Comparison of ENCODE assay signal across 32 cellular contexts in the genomic region with DNA sequence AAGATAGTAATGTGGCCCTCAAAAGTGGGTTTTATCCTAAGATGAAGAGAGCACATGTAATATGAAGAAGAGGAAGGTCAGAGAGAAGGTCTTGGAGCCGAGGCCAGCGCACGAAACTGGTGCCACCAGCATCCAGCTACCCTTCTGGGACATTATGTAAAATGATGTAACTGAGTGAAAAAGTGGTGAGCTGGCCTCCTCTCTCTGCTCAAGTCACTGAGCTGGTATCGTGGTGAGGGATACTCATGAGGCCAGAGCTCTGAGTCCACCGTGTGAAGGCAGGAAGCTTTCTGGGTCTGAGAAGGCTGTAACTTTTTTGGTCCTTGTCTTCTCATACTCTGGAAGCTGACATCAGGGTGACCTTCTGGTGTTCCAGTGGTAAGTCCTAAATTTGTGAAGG. TPM values are rescaled to one million over a fixed set of nuclear protein-coding genes. Genes with fewer than 3 reads are reported as not detected.
DNase-seq lines count a peak whose midpoint lies in the region; ATAC-seq and TF ChIP-seq lines count a peak whose summit lies in the region.
"Had no signal": no experiment of that assay in that cellular context is flagged by ENCODE, and none has a peak within 500 bp of the region (broad histone marks: within the 10 kb centered on the region; RNA-seq: fewer than 3 reads in every experiment).

No MANE protein-coding gene starts in this region.

- H3K4me1 Mint-ChIP-seq in Caco-2 (ENCODE audit: low read depth, unreplicated experiment) (no peaks in the 10 kb centered on the region), endothelial cell (ENCODE audit: unreplicated experiment) (no peaks in the 10 kb centered on the region)
- peaks cover under 1% of the 10 kb centered on the region for H3K4me1 Mint-ChIP-seq in activated CD8-positive, alpha-beta T cell treated with anti-CD3 and anti-CD28 coated beads for 36 hours (ENCODE audit: low read depth)
- H3K4me1 Mint-ChIP-seq: B cell had no signal

- peak overlapping the region; percentile 56 for H3K27ac Mint-ChIP-seq in Caco-2 (ENCODE audit: unreplicated experiment)
- no peak overlapping the region for H3K27ac Mint-ChIP-seq in endothelial cell (ENCODE audit: unreplicated experiment)
- H3K27ac Mint-ChIP-seq in activated CD8-positive, alpha-beta T cell treated with anti-CD3 and anti-CD28 coated beads for 36 hours, result no peak overlapping the region
- H3K27ac Mint-ChIP-seq: B cell had no signal

- H3K9me3 ChIP-seq in Caco-2, result peaks cover 3% of the 10 kb centered on the region; the same call in 1 of the 2 replicates
- H3K9me3 ChIP-seq in osteoblast (ENCODE audit: low read depth, low read length), result no peaks in the 10 kb centered on the region
- H3K9me3 ChIP-seq: heart right ventricle, suprapubic skin had no signal

- no peak for ATAC-seq in activated CD8-positive, alpha-beta T cell treated with anti-CD3 and anti-CD28 coated beads for 36 hours
- ATAC-seq: activated CD4-positive, CD25-positive, alpha-beta regulatory T cell treated with anti-CD3 and anti-CD28 coated beads, Interleukin-2, amount 50 U/mL, for 24 hours; heart right ventricle; naive thymus-derived CD8-positive, alpha-beta T cell; Right ventricle myocardium inferior; SK-N-SH treated with all-trans-retinoic acid at 6 μM for 48 hours had no signal

- no peak overlapping the region for H2AFZ ChIP-seq in osteoblast (ENCODE audit: low read length)
- H2AFZ ChIP-seq: PC-9 had no signal

- CTCF ChIA-PET in Caco-2 (lab: Charles Lee), result no interaction called here
- CTCF ChIA-PET in activated CD8-positive, alpha-beta T cell treated with anti-CD3 and anti-CD28 coated beads for 36 hours (lab: Charles Lee), result no interaction called here

- peaks cover 9% of the 10 kb centered on the region for H4K20me1 ChIP-seq in osteoblast (ENCODE audit: insufficient read depth, low read length)

- POLR2A ChIA-PET in Caco-2 (lab: Charles Lee), result no interaction called here
- POLR2A ChIA-PET in activated CD8-positive, alpha-beta T cell treated with anti-CD3 and anti-CD28 coated beads for 36 hours (lab: Charles Lee), result interaction anchor here (0.6 to 1.1 kb wide), 2 partner anchors 12 to 145 kb away, joined by 3 read pairs; no protein-coding TSS in a partner anchor

- no peak overlapping the region for H3K4me3 Mint-ChIP-seq in Caco-2 (ENCODE audit: unreplicated experiment)
- peak overlapping the region; percentile 22 for H3K4me3 Mint-ChIP-seq in endothelial cell (ENCODE audit: unreplicated experiment)
- no peak overlapping the region for H3K4me3 Mint-ChIP-seq in activated CD8-positive, alpha-beta T cell treated with anti-CD3 and anti-CD28 coated beads for 36 hours
- H3K4me3 Mint-ChIP-seq: B cell; CD4-positive, alpha-beta memory T cell; naive thymus-derived CD8-positive, alpha-beta T cell had no signal

- no TSS peak for BruUV-seq in Caco-2 (replicated peaks; lab: Mats Ljungman, UMichigan)

- H3K79me2 ChIP-seq in osteoblast (ENCODE audit: insufficient read depth, low read length), result peaks cover 62% of the 10 kb centered on the region

- intact Hi-C loops in Caco-2 (cut with micrococcal nuclease; ENCODE audit: unreplicated experiment), result no loop called here
- intact Hi-C loops in activated CD8-positive, alpha-beta T cell treated with anti-CD3 and anti-CD28 coated beads for 36 hours (cut with micrococcal nuclease), result no loop called here

- H3K4me2 ChIP-seq in osteoblast (ENCODE audit: insufficient read depth, low read length), result no peak overlapping the region
- H3K4me2 ChIP-seq: PC-9 had no signal

- H3K27me3 ChIP-seq in Caco-2 (replicated peaks; ENCODE audit: control insufficient read depth, insufficient read depth, low read length) (no peaks in the 10 kb centered on the region), osteoblast (ENCODE audit: insufficient read depth, low read length) (no peaks in the 10 kb centered on the region)
- H3K27me3 ChIP-seq: heart right ventricle, suprapubic skin had no signal

- H3K4me3 ChIP-seq in Caco-2 (ENCODE audit: low read depth, low read length) (no peak overlapping the region), osteoblast (ENCODE audit: insufficient read depth, low read length) (no peak overlapping the region)
- H3K4me3 ChIP-seq: coronary artery, heart right ventricle, PC-9, suprapubic skin had no signal

- DNase-seq in Caco-2 (no peak), SW480 (ENCODE audit: low spot score) (peak; percentile 19), endothelial cell (ENCODE audit: low spot score) (no peak), osteoblast (ENCODE audit: insufficient read length, low spot score, missing footprints) (peak; percentile 90), iPS-NIHi11 (ENCODE audit: low spot score) (no peak), cerebellum (ENCODE audit: low spot score) (no peak), putamen (ENCODE audit: low spot score) (no peak)
- no peak for DNase-seq in activated CD8-positive, alpha-beta T cell treated with anti-CD3 and anti-CD28 coated beads for 36 hours
- DNase-seq: activated CD4-positive, alpha-beta T cell treated with anti-CD3 and anti-CD28 coated beads, Interleukin-2, amount 50 U/mL, for 4 hours; activated naive CD4-positive, alpha-beta T cell treated with anti-CD3 and anti-CD28 coated beads, Interleukin-2, amount 50 U/mL, for 16 hours; CD4-positive, alpha-beta memory T cell; effector memory CD4-positive, alpha-beta T cell; GOT3; heart right ventricle; naive thymus-derived CD8-positive, alpha-beta T cell; NCI-H1092; NCI-H187 treated with DMSO at 0.1 percent for 48 hours; NCI-H2171 treated with DMSO at 0.1 percent for 48 hours; NCI-H526; NK-92 treated with Interleukin-12 subunit alpha and Interleukin-12 subunit beta, amount 100 ng/mL, for 24 hours; nucleus accumbens; PC-9; stimulated activated naive CD4-positive, alpha-beta T cell; T-helper 2 cell had no signal

- H3K9me3 Mint-ChIP-seq in Caco-2 (ENCODE audit: unreplicated experiment) (no peaks in the 10 kb centered on the region), endothelial cell (ENCODE audit: unreplicated experiment) (no peaks in the 10 kb centered on the region)
- H3K9me3 Mint-ChIP-seq in activated CD8-positive, alpha-beta T cell treated with anti-CD3 and anti-CD28 coated beads for 36 hours, result peaks cover 2% of the 10 kb centered on the region

- no peaks in the 10 kb centered on the region for H3K4me1 ChIP-seq in Caco-2
- peaks cover 5% of the 10 kb centered on the region for H3K4me1 ChIP-seq in osteoblast (ENCODE audit: insufficient read depth, low read length)

- H3K27ac ChIP-seq in osteoblast (ENCODE audit: low read depth, low read length), result peak overlapping the region; percentile 61
- H3K27ac ChIP-seq: coronary artery, heart right ventricle, PC-9, suprapubic skin had no signal

- TF ChIP-seq CTCF in Caco-2 (IDR thresholded peaks at IDR 0.05; ENCODE audit: insufficient read depth in 1 of 2, low read depth in 1 of 2, low read length in 1 of 2, severe bottlenecking in 1 of 2, unreplicated experiment in 1 of 2), result no peak
- no peak for TF ChIP-seq CTCF in endothelial cell (IDR thresholded peaks at IDR 0.05; ENCODE audit: unreplicated experiment)
- TF ChIP-seq CTCF in osteoblast (IDR thresholded peaks at IDR 0.05; ENCODE audit: extremely low read depth, low read depth, low read length), result no peak
- TF ChIP-seq CTCF in activated CD8-positive, alpha-beta T cell treated with anti-CD3 and anti-CD28 coated beads for 36 hours (IDR thresholded peaks at IDR 0.05), result no peak

- H3K36me3 ChIP-seq in Caco-2 (ENCODE audit: control insufficient read depth, insufficient read depth, low read length), result no peaks in the 10 kb centered on the region; the same call in 1 of the 2 replicates
- peaks cover 18% of the 10 kb centered on the region for H3K36me3 ChIP-seq in osteoblast (ENCODE audit: insufficient read depth, low read length)

- H3K36me3 Mint-ChIP-seq in Caco-2 (ENCODE audit: insufficient read depth, unreplicated experiment) (peaks cover 27% of the 10 kb centered on the region), endothelial cell (ENCODE audit: low read depth, unreplicated experiment) (peaks cover 28% of the 10 kb centered on the region)
- H3K36me3 Mint-ChIP-seq in activated CD8-positive, alpha-beta T cell treated with anti-CD3 and anti-CD28 coated beads for 36 hours (ENCODE audit: low read depth), result peaks cover 10% of the 10 kb centered on the region

- H3K27me3 Mint-ChIP-seq in Caco-2 (ENCODE audit: insufficient read depth, unreplicated experiment), result no peaks in the 10 kb centered on the region
- no peaks in the 10 kb centered on the region for H3K27me3 Mint-ChIP-seq in endothelial cell (ENCODE audit: unreplicated experiment)
- H3K27me3 Mint-ChIP-seq in activated CD8-positive, alpha-beta T cell treated with anti-CD3 and anti-CD28 coated beads for 36 hours, result no peaks in the 10 kb centered on the region
- H3K27me3 Mint-ChIP-seq: B cell; CD4-positive, alpha-beta memory T cell; naive thymus-derived CD8-positive, alpha-beta T cell had no signal

RNA-seq across cellular contexts. Expression of a gene that starts 25.1 kb away (rescaled TPM):
- total RNA-seq in Caco-2 (2022) (27.8 and 30.3 TPM in 2 replicates), endothelial cell (ENCODE audit: unreplicated experiment) (30.9 TPM), osteoblast (48.0 and 51.8 TPM in 2 replicates), cerebellum (20.7 TPM)
- total RNA-seq in activated CD8-positive, alpha-beta T cell treated with anti-CD3 and anti-CD28 coated beads for 36 hours, result 10 to 100 TPM; 14.3 to 14.6 TPM

RNA-seq across cellular contexts. Expression of a gene that starts 27.0 kb away (rescaled TPM):
- 34.8 and 36.3 TPM in 2 replicates for total RNA-seq in Caco-2 (2022)
- total RNA-seq in endothelial cell (ENCODE audit: unreplicated experiment), result 248 TPM
- total RNA-seq in osteoblast, result 25.0 and 29.8 TPM in 2 replicates
- 10 to 100 TPM; 23.2 to 25.5 TPM for total RNA-seq in activated CD8-positive, alpha-beta T cell treated with anti-CD3 and anti-CD28 coated beads for 36 hours
- 30.6 TPM for total RNA-seq in cerebellum

RNA-seq across cellular contexts. Expression of a gene that starts 44.7 kb away (rescaled TPM):
- total RNA-seq in Caco-2 (2022), result not detected in 2 replicates
- total RNA-seq in endothelial cell (ENCODE audit: unreplicated experiment), result 2.8 TPM
- 0.29 and 0.36 TPM in 2 replicates for total RNA-seq in osteoblast
- not detected for total RNA-seq in activated CD8-positive, alpha-beta T cell treated with anti-CD3 and anti-CD28 coated beads for 36 hours
- total RNA-seq in cerebellum, result not detected
- total RNA-seq: B cell; CD4-positive, alpha-beta memory T cell; heart right ventricle; naive thymus-derived CD8-positive, alpha-beta T cell; PC-9; Right ventricle myocardium inferior; skeletal muscle tissue; ureter had no signal

Comparison
In these comparisons a context has a peak if more than half of its experiments do, and no peak if none do; other contexts are left out.
1. DNase-seq: peak in SW480 (single experiment) and osteoblast (single experiment); none in Caco-2 (0 of 2), endothelial cell (single experiment), iPS-NIHi11 (single experiment), activated CD8-positive, alpha-beta T cell treated with anti-CD3 and anti-CD28 coated beads for 36 hours (single experiment), cerebellum (single experiment) and putamen (single experiment).